ENCODE assay signal across 19 cellular contexts in genomic region chr10:103784723-103785418, GRCh38.
DNase-seq lines count a peak whose midpoint lies in the region; ATAC-seq and TF ChIP-seq lines count a peak whose summit lies in the region.
"Had no signal": no experiment of that assay in that cellular context is flagged by ENCODE, and none has a peak within 500 bp of the region (broad histone marks: within the 10 kb centered on the region; RNA-seq: fewer than 3 reads in every experiment).

No MANE protein-coding gene starts in this region.

- DNase-seq in G401 (ENCODE audit: low spot score), result peak; percentile 47
- no peak for DNase-seq in RWPE2 (ENCODE audit: low spot score)
- DNase-seq in lung (ENCODE audit: low spot score), result peak; percentile 67
- DNase-seq in H4 (ENCODE audit: low spot score), result no peak
- DNase-seq in foreskin fibroblast, result no peak
- no peak for DNase-seq in activated CD8-positive, alpha-beta memory T cell treated with anti-CD3 and anti-CD28 coated beads for 24 hours
- DNase-seq: activated CD4-positive, alpha-beta T cell treated with anti-CD3 and anti-CD28 coated beads, Interleukin-2, amount 50 U/mL, for 4 hours; activated naive CD4-positive, alpha-beta T cell treated with anti-CD3 and anti-CD28 coated beads for 36 hours; aorta; effector CD4-positive, alpha-beta T cell; GOT3; NCI-H1417; NCI-H226; SHP77; sigmoid colon; stimulated activated naive B cell treated with anti-CD40 and anti-IgM and Interleukin-4, amounts not matched to agents 10 μg/mL and 1 μg/mL and 100 μg/mL, for 72 hours; tibial artery had no signal

- H3K4me1 ChIP-seq in BLaER1 treated with 17β-estradiol and CSF1 and Interleukin-3, amounts not matched to agents 10 nM and 100 nM, result peaks cover 72 to 100% (median 95%) of the 10 kb centered on the region in 10 experiments
- H3K4me1 ChIP-seq in RWPE2 (ENCODE audit: insufficient read depth, poor library complexity, severe bottlenecking), result peaks cover 42% of the 10 kb centered on the region
- H3K4me1 ChIP-seq in lung (ENCODE audit: control insufficient read depth in 2 of 2, insufficient read depth in 2 of 2, low read length in 2 of 2), result peaks cover 0 to 25% of the 10 kb centered on the region in 2 donors

- H3K4me3 ChIP-seq in BLaER1 treated with 17β-estradiol and CSF1 and Interleukin-3, amounts not matched to agents 10 nM and 100 nM, result no peak overlapping the region
- no peak overlapping the region for H3K4me3 ChIP-seq in RWPE2 (ENCODE audit: severe bottlenecking)
- H3K4me3 ChIP-seq in lung, result no peak overlapping the region
- no peak overlapping the region for H3K4me3 ChIP-seq in foreskin fibroblast (ENCODE audit: low read depth in 1 of 2, low read length in 2 of 2)
- H3K4me3 ChIP-seq: sigmoid colon, tibial artery had no signal

- ATAC-seq in RWPE2 (ENCODE audit: low read depth) (no peak), lung (ENCODE audit: insufficient read depth, low FRiP score) (peak; percentile 20), GM21619 (IDR thresholded peaks at IDR 0.05; ENCODE audit: unreplicated experiment) (no peak)
- ATAC-seq: stimulated activated naive B cell treated with anti-CD40 and anti-IgM and Interleukin-4, amounts not matched to agents 10 μg/mL and 1 μg/mL and 100 μg/mL, for 72 hours had no signal

- WGBS in lung, 2 donors, result 71 to 72% methylated on average over 9 of the region's 9 CpGs

- peak overlapping the region; percentile 23 to 82 (median 71) for H3K4me2 ChIP-seq in BLaER1 treated with 17β-estradiol and CSF1 and Interleukin-3, amounts not matched to agents 10 nM and 100 nM

- peaks cover 24 to 98% (median 47%) of the 10 kb centered on the region in 11 experiments; a peak in 20 of 22 replicates for H4K20me1 ChIP-seq in BLaER1 treated with 17β-estradiol and CSF1 and Interleukin-3, amounts not matched to agents 10 nM and 100 nM

- TF ChIP-seq CTCF in RWPE2 (IDR thresholded peaks at IDR 0.05; ENCODE audit: poor library complexity, severe bottlenecking) (no peak), lung (IDR thresholded peaks at IDR 0.05; ENCODE audit: control extremely low read depth, extremely low read depth) (no peak), foreskin fibroblast (IDR thresholded peaks at IDR 0.05; ENCODE audit: low read depth, low read length) (no peak)

- H3K9ac ChIP-seq in BLaER1 treated with 17β-estradiol and CSF1 and Interleukin-3, amounts not matched to agents 10 nM and 100 nM, result peak overlapping the region in 6 of 11 experiments; percentile 9 to 44 (median 22); a peak in 6 of 22 replicates

- H3K36me3 ChIP-seq in BLaER1 treated with 17β-estradiol and CSF1 and Interleukin-3, amounts not matched to agents 10 nM and 100 nM, result peaks cover 0 to 67% (median 22%) of the 10 kb centered on the region in 11 experiments; a peak in 17 of 22 replicates
- H3K36me3 ChIP-seq in RWPE2 (ENCODE audit: low read depth) (peaks cover 20% of the 10 kb centered on the region), lung (ENCODE audit: control insufficient read depth in 2 of 2, insufficient read depth in 2 of 2, low read length in 2 of 2) (no peaks in the 10 kb centered on the region)
- H3K36me3 ChIP-seq: sigmoid colon, tibial artery had no signal

- H3K27ac ChIP-seq in BLaER1 treated with 17β-estradiol and CSF1 and Interleukin-3, amounts not matched to agents 10 nM and 100 nM, result peak overlapping the region in 5 of 11 experiments; percentile 23 to 54 (median 28); a peak in 7 of 22 replicates
- peak overlapping the region; percentile 26 for H3K27ac ChIP-seq in RWPE2 (ENCODE audit: poor library complexity, severe bottlenecking)
- no peak overlapping the region for H3K27ac ChIP-seq in lung (ENCODE audit: low read depth in 1 of 2, low read length in 1 of 2)
- H3K27ac ChIP-seq: sigmoid colon, tibial artery had no signal

- in situ Hi-C loops in G401 (cut with HindIII; ENCODE audit: low sequenced_read_pairs), result no loop called here

- no peaks in the 10 kb centered on the region for H3K27me3 ChIP-seq in BLaER1 treated with 17β-estradiol and CSF1 and Interleukin-3, amounts not matched to agents 10 nM and 100 nM
- H3K27me3 ChIP-seq in RWPE2 (ENCODE audit: insufficient read depth, poor library complexity, severe bottlenecking), result no peaks in the 10 kb centered on the region
- H3K27me3 ChIP-seq in lung (ENCODE audit: control insufficient read depth, insufficient read depth), result no peaks in the 10 kb centered on the region
- H3K27me3 ChIP-seq: sigmoid colon, tibial artery had no signal

- H3K9me3 ChIP-seq in BLaER1 treated with 17β-estradiol and CSF1 and Interleukin-3, amounts not matched to agents 10 nM and 100 nM (replicated peaks in 1 of 11), result peaks cover 0 to 9% (median 0%) of the 10 kb centered on the region in 11 experiments; a peak in 5 of 22 replicates
- H3K9me3 ChIP-seq in RWPE2 (ENCODE audit: severe bottlenecking) (no peaks in the 10 kb centered on the region), lung (ENCODE audit: control insufficient read depth in 2 of 2, insufficient read depth in 1 of 2, low read length in 1 of 2) (no peaks in the 10 kb centered on the region)
- H3K9me3 ChIP-seq: sigmoid colon, tibial artery had no signal

Comparison
In these comparisons a context has a peak if more than half of its experiments do, and no peak if none do; other contexts are left out.
1. DNase-seq: peak in G401 (single experiment) and lung (single experiment); none in RWPE2 (single experiment), H4 (single experiment), foreskin fibroblast (0 of 2) and activated CD8-positive, alpha-beta memory T cell treated with anti-CD3 and anti-CD28 coated beads for 24 hours (single experiment).